21 cellular contexts compared by ENCODE assay signal in the genomic region with DNA sequence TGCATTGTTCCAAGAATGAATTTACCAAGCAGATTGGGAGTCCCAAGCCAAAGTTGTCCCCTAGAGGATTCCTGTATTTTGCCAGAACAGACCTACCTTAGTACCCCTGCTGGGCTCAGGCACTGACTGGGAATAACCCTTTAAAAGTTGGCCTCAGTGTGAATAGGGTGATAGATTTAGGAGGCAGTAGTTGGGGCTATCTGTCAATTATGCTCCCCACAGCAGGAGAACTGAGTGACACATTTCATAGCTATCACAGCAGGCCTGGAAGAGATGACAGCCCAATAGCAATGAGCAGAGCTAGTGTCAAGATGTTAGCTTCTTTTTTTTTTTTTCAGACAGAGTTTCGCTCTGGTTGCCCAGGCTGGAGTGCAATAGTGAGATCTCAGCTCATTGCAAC.
"Had no signal": no experiment of that assay in that cellular context is flagged by ENCODE, and none has a peak within 500 bp of the region (broad histone marks: within the 10 kb centered on the region; RNA-seq: fewer than 3 reads in every experiment).

No MANE protein-coding gene starts in this region.

- H3K27ac Mint-ChIP-seq: T-cell had no signal

- H3K9ac ChIP-seq: KMS-11, SK-N-SH had no signal

- H3K27ac ChIP-seq: KMS-11 had no signal

- H3K4me3 Mint-ChIP-seq: T-cell had no signal

- H3K4me1 Mint-ChIP-seq: T-cell had no signal

- ATAC-seq: T-cell had no signal

- H3K4me2 ChIP-seq: KMS-11, SK-N-SH had no signal

- DNase-seq: MV-4-11, NCI-H1048, NCI-H1105, NCI-H1417, NCI-H1436 treated with DMSO at 0.1 percent for 48 hours, NCI-H1694, NCI-H187 treated with DMSO at 0.1 percent for 48 hours, NCI-H2029 treated with DMSO at 0.1 percent for 48 hours, NCI-H2171 treated with DMSO at 0.1 percent for 48 hours, NCI-H345, NCI-H446 treated with DMSO at 0.1 percent for 48 hours, NCI-H510A treated with DMSO at 0.1 percent for 48 hours, NCI-H526, NCI-H748 treated with DMSO at 0.1 percent for 48 hours, Right ventricle myocardium superior, RPMI8226, SIG-M5, SK-N-SH, SW 1271, T-cell had no signal
